ENCODE assay signal across 8 cellular contexts in the genomic region with DNA sequence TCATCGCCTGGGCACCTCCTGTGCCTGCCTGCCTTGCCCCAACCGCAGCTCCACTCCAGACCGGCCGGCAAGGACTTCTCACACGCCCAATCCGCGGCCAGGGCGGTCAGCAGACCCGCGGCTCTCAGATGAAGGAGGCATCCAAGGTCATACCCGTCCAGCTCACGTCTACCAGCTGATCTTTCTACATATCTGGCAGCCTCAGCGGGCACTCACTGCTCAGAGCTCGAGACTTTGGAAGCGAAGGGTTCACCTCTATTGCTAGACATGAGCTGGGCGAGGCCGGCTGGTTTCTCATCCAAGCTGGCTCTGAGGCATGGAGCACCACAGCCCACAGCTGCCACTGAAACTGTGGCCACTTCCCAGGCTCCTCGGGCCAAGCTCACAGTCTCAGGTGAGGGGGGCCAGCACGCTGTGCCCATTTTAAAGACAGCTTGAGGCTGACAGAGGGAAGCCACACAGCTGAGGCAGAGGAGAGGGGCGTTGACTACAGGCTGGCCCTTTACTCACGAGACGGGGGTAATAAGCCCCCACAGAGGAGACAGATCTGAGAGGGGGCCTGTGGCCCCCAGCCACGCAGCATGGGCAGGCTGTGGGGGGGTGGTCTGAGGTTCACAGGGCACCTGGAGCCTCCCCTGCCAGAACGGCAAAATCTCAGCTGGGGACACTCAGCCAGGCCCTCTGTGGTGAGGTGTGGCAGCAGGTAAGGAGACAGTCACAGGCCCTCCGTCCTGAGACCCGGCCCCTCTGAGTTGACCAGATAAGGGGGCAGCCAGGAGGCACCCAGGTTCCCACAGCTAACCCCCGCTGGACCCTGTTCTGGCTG. TPM values are rescaled to one million over a fixed set of nuclear protein-coding genes. Genes with fewer than 3 reads are reported as not detected.
DNase-seq lines count a peak whose midpoint lies in the region; ATAC-seq and TF ChIP-seq lines count a peak whose summit lies in the region.
"Had no signal": no experiment of that assay in that cellular context is flagged by ENCODE, and none has a peak within 500 bp of the region (broad histone marks: within the 10 kb centered on the region; RNA-seq: fewer than 3 reads in every experiment).

No MANE protein-coding gene starts in this region.

- peak overlapping the region; percentile 94 for H3K27ac Mint-ChIP-seq in mesothelial cell of epicardium
- peak overlapping the region; percentile 92 for H3K27ac Mint-ChIP-seq in type B pancreatic cell
- H3K27ac Mint-ChIP-seq: dendritic cell treated with granulocyte-macrophage colony-stimulating factor and Interleukin-4, amounts not matched to agents 40 ng/mL and 50 ng/mL, for 4 days had no signal

- H3F3A ChIP-seq in PC-9 (ENCODE audit: insufficient read depth, low read depth), result peaks cover 54% of the 10 kb centered on the region

- peak overlapping the region; percentile 60 for H3K9ac ChIP-seq in endocrine pancreas (ENCODE audit: control insufficient read depth, insufficient read depth, low read length)

- TSS peak; percentile 22 for BruUV-seq in PC-9 (replicated peaks; lab: Mats Ljungman, UMichigan)

- H3K4me1 ChIP-seq in PC-9 (replicated peaks; ENCODE audit: insufficient read depth) (peaks cover 67% of the 10 kb centered on the region), endocrine pancreas (ENCODE audit: control insufficient read depth, insufficient read depth, low read length) (no peaks in the 10 kb centered on the region)

- peak overlapping the region; percentile 78 for H3K4me3 ChIP-seq in PC-9
- no peak overlapping the region for H3K4me3 ChIP-seq in endocrine pancreas (ENCODE audit: control insufficient read depth, insufficient read depth, low read length)

- no peaks in the 10 kb centered on the region for H3K36me3 Mint-ChIP-seq in mesothelial cell of epicardium
- H3K36me3 Mint-ChIP-seq in type B pancreatic cell, result no peaks in the 10 kb centered on the region

- no peak overlapping the region for H2AFZ ChIP-seq in PC-9

- peaks cover 22% of the 10 kb centered on the region for H4K20me1 ChIP-seq in PC-9 (ENCODE audit: insufficient read depth)

- CTCF ChIA-PET in PC-9 (lab: Charles Lee), result interaction anchor here (1.4 to 2.1 kb wide), 3 partner anchors 13 to 18 kb away, joined by 5 to 10 read pairs (median 6); no protein-coding TSS in a partner anchor

- peak overlapping the region; percentile 96 for H3K4me2 ChIP-seq in PC-9

- peaks cover 62% of the 10 kb centered on the region for H3K4me1 Mint-ChIP-seq in mesothelial cell of epicardium
- H3K4me1 Mint-ChIP-seq in type B pancreatic cell (ENCODE audit: unreplicated experiment), result peaks cover 6% of the 10 kb centered on the region

- H3K9me2 ChIP-seq in PC-9 (ENCODE audit: insufficient read depth), result no peaks in the 10 kb centered on the region

- H3K27me3 Mint-ChIP-seq in mesothelial cell of epicardium (ENCODE audit: low read depth) (no peaks in the 10 kb centered on the region), type B pancreatic cell (no peaks in the 10 kb centered on the region)

- TF ChIP-seq CTCF in PC-9 (conservative IDR thresholded peaks at IDR 0.05) (no peak), mesothelial cell of epicardium (IDR thresholded peaks at IDR 0.05; ENCODE audit: unreplicated experiment) (no peak), type B pancreatic cell (conservative IDR thresholded peaks at IDR 0.05) (no peak)

- 0 out of 2 replicates have a peak, but pooled peaks cover 5% of the 10 kb centered on the region for H3K36me3 ChIP-seq in PC-9 (ENCODE audit: low read depth)
- H3K36me3 ChIP-seq in endocrine pancreas (ENCODE audit: control insufficient read depth, insufficient read depth, low read length), result no peaks in the 10 kb centered on the region

- H3K27ac ChIP-seq in PC-9, result peak overlapping the region; percentile 92

- H3K4me3 Mint-ChIP-seq in mesothelial cell of epicardium (peak overlapping the region; percentile 75), type B pancreatic cell (peak overlapping the region; percentile 89)
- H3K4me3 Mint-ChIP-seq: dendritic cell treated with granulocyte-macrophage colony-stimulating factor and Interleukin-4, amounts not matched to agents 40 ng/mL and 50 ng/mL, for 4 days had no signal

- H3K9me3 ChIP-seq in PC-9 (ENCODE audit: insufficient read depth, low read depth) (no peaks in the 10 kb centered on the region), endocrine pancreas (ENCODE audit: control insufficient read depth, low read length) (no peaks in the 10 kb centered on the region)

- intact Hi-C loops in PC-9 (cut with micrococcal nuclease; ENCODE audit: unreplicated experiment), result loop anchor here (5.0 kb wide), 1 partner anchor 427 kb away; no protein-coding TSS in a partner anchor

- no peak for ATAC-seq in GM19467 (IDR thresholded peaks at IDR 0.05; ENCODE audit: unreplicated experiment)

- peaks cover 66% of the 10 kb centered on the region for H3K79me2 ChIP-seq in PC-9 (ENCODE audit: low read depth)

- H3K9me3 Mint-ChIP-seq in mesothelial cell of epicardium (no peaks in the 10 kb centered on the region), type B pancreatic cell (no peaks in the 10 kb centered on the region)
- H3K9me3 Mint-ChIP-seq: dendritic cell treated with granulocyte-macrophage colony-stimulating factor and Interleukin-4, amounts not matched to agents 40 ng/mL and 50 ng/mL, for 4 days had no signal

- H3K27me3 ChIP-seq in PC-9 (ENCODE audit: insufficient read depth, low read depth) (no peaks in the 10 kb centered on the region), endocrine pancreas (ENCODE audit: control insufficient read depth, insufficient read depth, low read length) (no peaks in the 10 kb centered on the region)

- POLR2A ChIA-PET in PC-9 (lab: Charles Lee; ENCODE audit: unreplicated experiment), result interaction anchor here (0.6 to 2.5 kb wide), 8 partner anchors 11 to 123 kb away, joined by 3 to 41 read pairs (median 3); no protein-coding TSS in a partner anchor

- peak in 1 of 2 experiments; percentile 34 for DNase-seq in PC-9
- DNase-seq in mesothelial cell of epicardium (ENCODE audit: low spot score in 2 of 2, unreplicated experiment in 2 of 2), result no peak
- DNase-seq in type B pancreatic cell (ENCODE audit: extremely low spot score, unreplicated experiment), result no peak
- DNase-seq in stimulated activated CD4-positive, alpha-beta T cell treated with anti-CD3 and anti-CD28 coated beads, Interleukin-12 subunit alpha, Interleukin-12 subunit beta, amount 100 ng/mL, for 4 hours, result no peak
- DNase-seq in NCI-H2081 treated with DMSO at 0.1 percent for 48 hours (lab: John Stamatoyannopoulos, UW), result no peak

RNA-seq across cellular contexts. Expression of a gene that starts 2.0 kb away (rescaled TPM):
- total RNA-seq in PC-9 (2021), result 700 and 744 TPM in 2 replicates
- 571 to 618 TPM (median 601 TPM) in 3 replicates for total RNA-seq in mesothelial cell of epicardium
- 246 and 611 TPM in 2 replicates for total RNA-seq in type B pancreatic cell (ENCODE audit: low replicate concordance)

RNA-seq across cellular contexts. Expression of a gene that starts 21.8 kb away (rescaled TPM):
- 2,188 and 2,275 TPM in 2 replicates for total RNA-seq in PC-9 (2021)
- 1,089 to 1,145 TPM (median 1,126 TPM) in 3 replicates for total RNA-seq in mesothelial cell of epicardium
- total RNA-seq in type B pancreatic cell (ENCODE audit: low replicate concordance), result 1,432 and 1,737 TPM in 2 replicates

RNA-seq across cellular contexts. Expression of a gene that starts 42.0 kb away (rescaled TPM):
- total RNA-seq in PC-9 (2021) (11.2 and 14.1 TPM in 2 replicates), mesothelial cell of epicardium (22.8 to 23.7 TPM (median 23.6 TPM) in 3 replicates), type B pancreatic cell (ENCODE audit: low replicate concordance) (11.7 and 18.4 TPM in 2 replicates)
